In genomic region chr5:153520952-153521351, GRCh38 we compare ENCODE assay signal across 23 cellular contexts. TPM values are rescaled to one million over a fixed set of nuclear protein-coding genes. Genes with fewer than 3 reads are reported as not detected.
DNase-seq lines count a peak whose midpoint lies in the region; ATAC-seq and TF ChIP-seq lines count a peak whose summit lies in the region.
"Had no signal": no experiment of that assay in that cellular context is flagged by ENCODE, and none has a peak within 500 bp of the region (broad histone marks: within the 10 kb centered on the region; RNA-seq: fewer than 3 reads in every experiment).

No MANE protein-coding gene starts in this region.

- H3K27me3 ChIP-seq in brain microvascular endothelial cell (replicated peaks): no peaks in the 10 kb centered on the region
- H3K27me3 ChIP-seq: heart right ventricle, SJCRH30 had no signal

- no peak overlapping the region for H3K4me3 ChIP-seq in brain microvascular endothelial cell (ENCODE audit: low read depth, low read length)
- H3K4me3 ChIP-seq: heart right ventricle, SJCRH30, thoracic aorta had no signal

- DNase-seq in AG08395 (ENCODE audit: low spot score) (peak; percentile 15), LHCN-M2 (ENCODE audit: low read depth) (peak; percentile 74), brain microvascular endothelial cell (peak; percentile 38), kidney glomerular epithelial cell (lab: John Stamatoyannopoulos, UW) (peak; percentile 18), NCI-H524 (lab: John Stamatoyannopoulos, UW) (no peak), hypothalamus (lab: John Stamatoyannopoulos, UW) (no peak), NCI-H345 (lab: John Stamatoyannopoulos, UW) (no peak)
- DNase-seq: activated CD4-positive, alpha-beta T cell treated with anti-CD3 and anti-CD28 coated beads, Interleukin-2, amount 10 ng/mL, durations not matched to agents 7 days and 5 days; activated CD8-positive, alpha-beta memory T cell treated with anti-CD3 and anti-CD28 coated beads, Interleukin-2, amount 50 U/mL, for 4 hours; activated effector memory CD4-positive, alpha-beta T cell treated with anti-CD3 and anti-CD28 coated beads, Interleukin-2, amount 50 U/mL, for 16 hours; heart right ventricle; NCI-H1694 treated with DMSO at 0.1 percent for 48 hours; PC-3; right cardiac atrium; SJCRH30; stimulated activated naive CD4-positive, alpha-beta T cell; T-helper 17 cell had no signal

- TF ChIP-seq CTCF in brain microvascular endothelial cell (IDR thresholded peaks at IDR 0.05; ENCODE audit: low read depth, low read length, missing control alignments): no peak

- no peaks in the 10 kb centered on the region for H3K36me3 ChIP-seq in brain microvascular endothelial cell (replicated peaks)
- H3K36me3 ChIP-seq: heart right ventricle, SJCRH30, thoracic aorta had no signal

- no peak for ATAC-seq in GM21423 (IDR thresholded peaks at IDR 0.05; ENCODE audit: unreplicated experiment)
- ATAC-seq: esophagus mucosa, heart right ventricle, PC-3, right cardiac atrium, T-helper 17 cell had no signal

- H3K27ac ChIP-seq in brain microvascular endothelial cell: no peak overlapping the region
- H3K27ac ChIP-seq: C4-2B, heart right ventricle, SJCRH30, thoracic aorta, VCaP had no signal

- in situ Hi-C loops in brain microvascular endothelial cell (cut with HindIII; ENCODE audit: low pct_ligation_motif_present, low sequenced_read_pairs): no loop called here

RNA-seq across cellular contexts. Expression of gene GRIA1, which starts 30.5 kb away (rescaled TPM):
- 7.4 and 10.0 TPM in 2 replicates for total RNA-seq in LHCN-M2 (2014; rRNA removed)
- 6.1 TPM for polyA plus RNA-seq in LHCN-M2 (2012)
- total RNA-seq: activated CD4-positive, alpha-beta T cell treated with anti-CD3 and anti-CD28 coated beads, Interleukin-2, amount 10 ng/mL, durations not matched to agents 7 days and 5 days; esophagus mucosa; PC-3; SJCRH30; T-helper 17 cell had no signal
- polyA plus RNA-seq: IgD-negative memory B cell had no signal

Comparison
In these comparisons a context has a peak if more than half of its experiments do, and no peak if none do; other contexts are left out.
1. DNase-seq: peak in AG08395 (single experiment), LHCN-M2 (single experiment), brain microvascular endothelial cell (single experiment) and kidney glomerular epithelial cell (single experiment); none in NCI-H524 (0 of 2), hypothalamus (0 of 51) and NCI-H345 (single experiment).